Comparison of ENCODE assay signal across 12 cellular contexts in genomic region chr14:102527255-102528232, GRCh38. TPM values are rescaled to one million over a fixed set of nuclear protein-coding genes. Genes with fewer than 3 reads are reported as not detected.
DNase-seq lines count a peak whose midpoint lies in the region; ATAC-seq, FAIRE-seq and TF ChIP-seq lines count a peak whose summit lies in the region.
"Had no signal": no experiment of that assay in that cellular context is flagged by ENCODE, and none has a peak within 500 bp of the region (broad histone marks: within the 10 kb centered on the region; RNA-seq: fewer than 3 reads in every experiment).

No MANE protein-coding gene starts in this region.

- WGBS in K562 (ENCODE audit: insufficient coverage, low coverage, missing lambda C conversion rate): 71% methylated on average over 10 of the region's 16 CpGs

- CTCF ChIA-PET in K562 (lab: Yijun Ruan, JAX; ENCODE audit: low intra/inter-chr PET ratio): no interaction called here

- TF ChIP-seq POLR2A in K562 (conservative IDR thresholded peaks at IDR 0.05): no peak

- TF ChIP-seq EP300 in K562 (IDR thresholded peaks at IDR 0.05; ENCODE audit: low read length): no peak

- H3K4me1 ChIP-seq in K562 (replicated peaks in 1 of 2; ENCODE audit: control insufficient read depth in 2 of 2, insufficient read depth in 2 of 2, low read length in 2 of 2): peaks cover 15 to 41% of the 10 kb centered on the region in 2 experiments; a peak in 4 of 5 replicates

- no peak for TF ChIP-seq CTCF in K562 (IDR thresholded peaks at IDR 0.05 in 2 of 3, conservative IDR thresholded peaks at IDR 0.05 in 1 of 3; ENCODE audit: insufficient read depth in 2 of 3, low read depth in 1 of 3, low read length in 3 of 3)

- peak overlapping the region in 1 of 2 experiments; percentile 77; a peak in 2 of 4 replicates for H3K9ac ChIP-seq in K562 (ENCODE audit: insufficient read depth in 1 of 2, low read depth in 2 of 2, low read length in 2 of 2)

- in situ Hi-C loops in K562 (cut with MboI): no loop called here

- H3K4me3 ChIP-seq in K562: no peak overlapping the region

- H4K20me1 ChIP-seq in K562 (replicated peaks; ENCODE audit: control insufficient read depth, insufficient read depth, low read length): no peaks in the 10 kb centered on the region

- no TSS peak for BruUV-seq in K562 (replicated peaks; lab: Mats Ljungman, UMichigan)

- no peak for ATAC-seq in K562
- ATAC-seq in HG02970 (IDR thresholded peaks at IDR 0.05; ENCODE audit: low FRiP score, unreplicated experiment): no peak
- ATAC-seq: activated CD8-positive, alpha-beta memory T cell treated with anti-CD3 and anti-CD28 coated beads, Interleukin-2, amount 10 ng/mL, durations not matched to agents 7 days and 5 days had no signal

- no peak overlapping the region for H3K4me2 ChIP-seq in K562 (ENCODE audit: insufficient read depth, low read length)

- H2AFZ ChIP-seq in K562 (ENCODE audit: low read depth, low read length): peak overlapping the region; percentile 63

- no peaks in the 10 kb centered on the region for H3K9me1 ChIP-seq in K562 (ENCODE audit: control insufficient read depth, insufficient read depth, low read length)

- POLR2A ChIA-PET in K562 (lab: Yijun Ruan, JAX): interaction anchor here (0.8 kb wide), 1 partner anchor 41 kb away, joined by 3 read pairs; no protein-coding TSS in a partner anchor

- DNase-seq in Daoy (ENCODE audit: low read depth) (peak; percentile 91), HUDEP-2 (lab: John Stamatoyannopoulos, UW; ENCODE audit: unreplicated experiment in 76 of 76) (peak in 39 of 76 experiments; percentile 10 to 64 (median 35)), K562 (ENCODE audit: extremely low read depth in 1 of 4, low spot score in 3 of 4) (no peak), myocyte (ENCODE audit: low read depth) (peak; percentile 74), HuH-7 (ENCODE audit: low spot score) (no peak), NCI-H446 (lab: John Stamatoyannopoulos, UW) (no peak), AG08396 (ENCODE audit: low spot score) (no peak)
- DNase-seq: activated CD8-positive, alpha-beta memory T cell treated with anti-CD3 and anti-CD28 coated beads, Interleukin-2, amount 10 ng/mL, durations not matched to agents 7 days and 5 days; naive B cell; NCI-H146; T-helper 2 cell had no signal

- no peak for FAIRE-seq in K562 (lab: Jason Lieb, UNC)

- no peaks in the 10 kb centered on the region; the same call in 1 of the 2 replicates for H3K9me3 ChIP-seq in K562 (replicated peaks; ENCODE audit: control insufficient read depth, insufficient read depth, low read depth, low read length)

- TF ChIP-seq RAD21 in K562 (CRISPR knock-in tag; conservative IDR thresholded peaks at IDR 0.05 in 1 of 2, IDR thresholded peaks at IDR 0.05 in 1 of 2): no peak

- H3K27ac ChIP-seq in K562 (ENCODE audit: extremely low read depth, low read depth, low read length): peak overlapping the region; percentile 28; the same call in 1 of the 3 replicates

- no peaks in the 10 kb centered on the region; the same call in 2 of the 3 replicates for H3K79me2 ChIP-seq in K562 (ENCODE audit: control insufficient read depth, insufficient read depth, low read length)

- intact Hi-C loops in K562 (cut with micrococcal nuclease): loop anchor here (10.0 kb wide), 1 partner anchor 167 kb away; no protein-coding TSS in a partner anchor

- no peaks in the 10 kb centered on the region for H3K27me3 ChIP-seq in K562 (ENCODE audit: control insufficient read depth in 2 of 2, insufficient read depth in 2 of 2, low read length in 2 of 2)

- H3K36me3 ChIP-seq in K562 (ENCODE audit: control insufficient read depth, insufficient read depth, low read length): no peaks in the 10 kb centered on the region

TF ChIP-seq in K562, 482 proteins besides CTCF, POLR2A, EP300 and RAD21:
- TF ChIP-seq ZNF592 (IDR thresholded peaks at IDR 0.05): peak; percentile 51; the same call in 1 of the 2 replicates
- TF ChIP-seq ZNF444 (CRISPR knock-in tag; IDR thresholded peaks at IDR 0.05): no peak

RNA-seq across cellular contexts. Expression of gene ANKRD9, which starts 18.0 kb away (rescaled TPM):
- 25.0 and 28.0 TPM in 2 replicates for total RNA-seq in Daoy (2014; rRNA removed; shearing (Covaris generic))
- total RNA-seq in K562 (2011; cell fraction: chromatin; rRNA removed; ENCODE audit: low replicate concordance): 19.3 and 49.4 TPM in 2 replicates
- total RNA-seq in K562 (2011; cell fraction: nucleolus; rRNA removed): 48.4 and 58.8 TPM in 2 replicates
- 30.0 and 36.6 TPM in 2 replicates for total RNA-seq in K562 (2011; cell fraction: nucleoplasm; rRNA removed)
- 29.4 and 29.5 TPM in 2 replicates for total RNA-seq in K562 (2014; rRNA removed)
- 3.3 and 3.7 TPM in 2 replicates for total RNA-seq in K562 (2014; rRNA removed; fragmentation: Illumina TruSeq; extraction: Trizol)
- total RNA-seq in K562 (2015; rRNA removed; fragmentation: Illumina TruSeq; extraction: Trizol): 5.0 and 5.3 TPM in 2 replicates
- 32.9 and 34.8 TPM in 2 replicates for total RNA-seq in K562 (2021)
- polyA plus RNA-seq in K562 (2011; rRNA removed): 15.4 and 20.4 TPM in 2 replicates
- 26.0 and 97.0 TPM in 2 replicates for polyA plus RNA-seq in K562 (2011; cell fraction: cytosol; rRNA removed)
- 106 and 194 TPM in 2 replicates for polyA plus RNA-seq in K562 (2011; cell fraction: nucleus; rRNA removed)
- 12.9 and 30.7 TPM in 2 replicates for polyA plus RNA-seq in K562 (2012)
- 4.0 and 4.3 TPM in 2 replicates for polyA plus RNA-seq in K562 (2014; fragmentation: Illumina TruSeq; extraction: Trizol)
- polyA plus RNA-seq in K562 (2014; fragmentation: Nextera tagmentation; extraction: Ambion mirVana): under 1 TPM; 0.04 to 0.06 TPM
- polyA plus RNA-seq in K562 (2014; rRNA removed): 27.5 and 29.9 TPM in 2 replicates
- 3.5 and 3.7 TPM in 2 replicates for polyA minus RNA-seq in K562 (2011; rRNA and poly(A)+ RNA removed)
- 7.4 and 12.8 TPM in 2 replicates for polyA minus RNA-seq in K562 (2011; cell fraction: cytosol; rRNA and poly(A)+ RNA removed)
- polyA minus RNA-seq in K562 (2011; cell fraction: nucleus; rRNA and poly(A)+ RNA removed): 18.6 and 23.2 TPM in 2 replicates
- 101 and 113 TPM in 2 replicates for total RNA-seq in myocyte
- polyA plus RNA-seq in myocyte (2012): 17.6 TPM

Comparison
In these comparisons a context has a peak if more than half of its experiments do, and no peak if none do; other contexts are left out.
1. DNase-seq: peak in Daoy (single experiment), HUDEP-2 (39 of 76) and myocyte (single experiment); none in K562 (0 of 4), HuH-7 (single experiment), NCI-H446 (0 of 2) and AG08396 (single experiment).